ENCODE assay signal across 30 cellular contexts in the genomic region with DNA sequence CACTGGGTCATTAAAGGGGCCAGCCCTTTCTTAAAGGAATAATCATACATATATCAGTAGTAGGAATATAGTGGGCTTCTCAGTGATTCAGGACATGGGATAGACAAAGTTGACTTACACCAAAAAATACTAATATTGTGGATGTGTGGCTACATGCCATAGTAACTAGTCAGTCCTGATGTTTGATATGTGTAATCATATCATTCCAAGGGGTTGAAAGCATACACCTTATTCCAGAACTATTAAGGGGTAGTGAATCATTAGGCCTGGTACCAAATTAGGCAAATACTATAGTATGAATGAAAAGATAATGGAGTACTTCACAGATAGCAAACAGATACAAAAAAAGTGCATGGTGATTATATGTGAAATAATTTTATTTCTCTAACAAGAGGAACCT.
"Had no signal": no experiment of that assay in that cellular context is flagged by ENCODE, and none has a peak within 500 bp of the region (broad histone marks: within the 10 kb centered on the region; RNA-seq: fewer than 3 reads in every experiment).

No MANE protein-coding gene starts in this region.

- H3K27me3 Mint-ChIP-seq: activated B cell treated with CpG ODN at 0.5 μM for 24 hours; activated CD8-positive, alpha-beta T cell treated with anti-CD3 and anti-CD28 coated beads for 36 hours; activated naive CD4-positive, alpha-beta T cell treated with anti-CD3 and anti-CD28 coated beads, Interleukin-2, amount 50 U/mL, for 24 hours; activated naive CD8-positive, alpha-beta T cell treated with anti-CD3 and anti-CD28 coated beads for 36 hours; activated naive CD8-positive, alpha-beta T cell treated with anti-CD3 and anti-CD28 coated beads, Interleukin-2, amount 50 U/mL, for 24 hours; activated T-helper 17 cell treated with anti-CD3 and anti-CD28 coated beads, Interleukin-2, amount 50 U/mL, for 72 hours; T-cell had no signal

- H3K27ac Mint-ChIP-seq: activated B cell treated with CpG ODN at 0.5 μM for 24 hours; activated CD8-positive, alpha-beta T cell treated with anti-CD3 and anti-CD28 coated beads for 36 hours; activated naive CD4-positive, alpha-beta T cell treated with anti-CD3 and anti-CD28 coated beads, Interleukin-2, amount 50 U/mL, for 24 hours; activated naive CD8-positive, alpha-beta T cell treated with anti-CD3 and anti-CD28 coated beads for 36 hours; activated naive CD8-positive, alpha-beta T cell treated with anti-CD3 and anti-CD28 coated beads, Interleukin-2, amount 50 U/mL, for 24 hours; activated T-helper 17 cell treated with anti-CD3 and anti-CD28 coated beads, Interleukin-2, amount 50 U/mL, for 72 hours; T-cell; T-helper 1 cell treated with Interleukin-12 subunit alpha and Interleukin-12 subunit beta and Interleukin-4 antibody, amounts not matched to agents 30 μg/mL and 1 μg/mL, for 36 hours had no signal

- H3K36me3 Mint-ChIP-seq: activated naive CD4-positive, alpha-beta T cell treated with anti-CD3 and anti-CD28 coated beads, Interleukin-2, amount 50 U/mL, for 24 hours; activated naive CD8-positive, alpha-beta T cell treated with anti-CD3 and anti-CD28 coated beads for 36 hours; T-cell had no signal

- H3K27ac ChIP-seq: adrenal gland, body of pancreas, cardiac muscle cell, colonic mucosa, WERI-Rb-1 had no signal

- H3K4me1 ChIP-seq: adrenal gland, body of pancreas, colonic mucosa had no signal

- H3K27me3 ChIP-seq: adrenal gland, body of pancreas, cardiac muscle cell, colonic mucosa had no signal

- H3K4me3 Mint-ChIP-seq: activated B cell treated with CpG ODN at 0.5 μM for 24 hours; activated CD8-positive, alpha-beta T cell treated with anti-CD3 and anti-CD28 coated beads for 36 hours; activated naive CD4-positive, alpha-beta T cell treated with anti-CD3 and anti-CD28 coated beads, Interleukin-2, amount 50 U/mL, for 24 hours; activated naive CD8-positive, alpha-beta T cell treated with anti-CD3 and anti-CD28 coated beads for 36 hours; activated naive CD8-positive, alpha-beta T cell treated with anti-CD3 and anti-CD28 coated beads, Interleukin-2, amount 50 U/mL, for 24 hours; activated T-cell treated with anti-CD3 and anti-CD28 coated beads, Interleukin-2, amount 50 U/mL, for 4 hours; activated T-helper 17 cell treated with anti-CD3 and anti-CD28 coated beads, Interleukin-2, amount 50 U/mL, for 72 hours; T-cell; T-helper 1 cell treated with Interleukin-12 subunit alpha and Interleukin-12 subunit beta and Interleukin-4 antibody, amounts not matched to agents 30 μg/mL and 1 μg/mL, for 36 hours had no signal

- ATAC-seq: activated CD4-positive, CD25-positive, alpha-beta regulatory T cell treated with anti-CD3 and anti-CD28 coated beads, Interleukin-2, amount 50 U/mL, for 24 hours; activated CD8-positive, alpha-beta T cell treated with anti-CD3 and anti-CD28 coated beads for 36 hours; activated naive CD8-positive, alpha-beta T cell treated with anti-CD3 and anti-CD28 coated beads, Interleukin-2, amount 50 U/mL, for 24 hours; activated T-cell treated with anti-CD3 and anti-CD28 coated beads, Interleukin-2, amount 50 U/mL, for 4 hours; activated T-helper 17 cell treated with anti-CD3 and anti-CD28 coated beads, Interleukin-2, amount 50 U/mL, for 72 hours; body of pancreas; esophagus mucosa; T-cell had no signal

- H3K4me3 ChIP-seq: adrenal gland, body of pancreas, cardiac muscle cell, colonic mucosa had no signal

- DNase-seq: activated B cell treated with CpG ODN at 0.5 μM for 24 hours; activated CD4-positive, alpha-beta T cell treated with anti-CD3 and anti-CD28 coated beads for 48 hours; activated CD4-positive, alpha-beta T cell treated with anti-CD3 and anti-CD28 coated beads, Interleukin-2, amount 50 U/mL, for 1 hour; activated CD4-positive, alpha-beta T cell treated with anti-CD3 and anti-CD28 coated beads, Interleukin-2, amount 50 U/mL, for 48 hours; activated CD8-positive, alpha-beta memory T cell treated with anti-CD3 and anti-CD28 coated beads for 24 hours; activated CD8-positive, alpha-beta T cell treated with anti-CD3 and anti-CD28 coated beads for 36 hours; activated effector memory CD4-positive, alpha-beta T cell treated with Interleukin-2 at 50 U/mL for 16 hours; activated gamma-delta T cell treated with Interleukin-2 at 50 U/mL for 16 hours; activated naive CD4-positive, alpha-beta T cell treated with Interleukin-2 at 50 U/mL for 16 hours; activated naive CD8-positive, alpha-beta T cell treated with anti-CD3 and anti-CD28 coated beads for 36 hours; activated naive CD8-positive, alpha-beta T cell treated with anti-CD3 and anti-CD28 coated beads, Interleukin-2, amount 50 U/mL, for 24 hours; activated T-cell treated with anti-CD3 and anti-CD28 coated beads, Interleukin-2, amount 50 U/mL, for 4 hours; adrenal gland; amygdala; aorta; body of pancreas; central memory CD4-positive, alpha-beta T cell; cerebellar nuclear complex; colonic mucosa; effector CD8-positive, alpha-beta T cell; head of caudate nucleus; T-cell; T1000; WERI-Rb-1 had no signal

- H3K9me3 ChIP-seq: adrenal gland, colonic mucosa had no signal

- H3K4me1 Mint-ChIP-seq: activated B cell treated with CpG ODN at 0.5 μM for 24 hours; activated naive CD4-positive, alpha-beta T cell treated with anti-CD3 and anti-CD28 coated beads, Interleukin-2, amount 50 U/mL, for 24 hours; activated naive CD8-positive, alpha-beta T cell treated with anti-CD3 and anti-CD28 coated beads for 36 hours; activated naive CD8-positive, alpha-beta T cell treated with anti-CD3 and anti-CD28 coated beads, Interleukin-2, amount 50 U/mL, for 24 hours; activated T-helper 17 cell treated with anti-CD3 and anti-CD28 coated beads, Interleukin-2, amount 50 U/mL, for 72 hours; T-cell had no signal

- H3K36me3 ChIP-seq: adrenal gland, cardiac muscle cell, colonic mucosa, WERI-Rb-1 had no signal
